1 cellular context compared by ENCODE assay signal in genomic region chr6:167685654-167686053, GRCh38.
TF ChIP-seq lines count a peak whose summit lies in the region.

No MANE protein-coding gene starts in this region.

TF ChIP-seq in GM23338, 12 proteins besides CTCF, POLR2A, EP300 and RAD21 (continued from another document):
- TF ChIP-seq REST (IDR thresholded peaks at IDR 0.05; ENCODE audit: unreplicated experiment): no peak
- no peak for TF ChIP-seq POLR2AphosphoS5 (IDR thresholded peaks at IDR 0.05; ENCODE audit: low read depth)
